Comparison of ENCODE assay signal across 1 cellular context in the genomic region with DNA sequence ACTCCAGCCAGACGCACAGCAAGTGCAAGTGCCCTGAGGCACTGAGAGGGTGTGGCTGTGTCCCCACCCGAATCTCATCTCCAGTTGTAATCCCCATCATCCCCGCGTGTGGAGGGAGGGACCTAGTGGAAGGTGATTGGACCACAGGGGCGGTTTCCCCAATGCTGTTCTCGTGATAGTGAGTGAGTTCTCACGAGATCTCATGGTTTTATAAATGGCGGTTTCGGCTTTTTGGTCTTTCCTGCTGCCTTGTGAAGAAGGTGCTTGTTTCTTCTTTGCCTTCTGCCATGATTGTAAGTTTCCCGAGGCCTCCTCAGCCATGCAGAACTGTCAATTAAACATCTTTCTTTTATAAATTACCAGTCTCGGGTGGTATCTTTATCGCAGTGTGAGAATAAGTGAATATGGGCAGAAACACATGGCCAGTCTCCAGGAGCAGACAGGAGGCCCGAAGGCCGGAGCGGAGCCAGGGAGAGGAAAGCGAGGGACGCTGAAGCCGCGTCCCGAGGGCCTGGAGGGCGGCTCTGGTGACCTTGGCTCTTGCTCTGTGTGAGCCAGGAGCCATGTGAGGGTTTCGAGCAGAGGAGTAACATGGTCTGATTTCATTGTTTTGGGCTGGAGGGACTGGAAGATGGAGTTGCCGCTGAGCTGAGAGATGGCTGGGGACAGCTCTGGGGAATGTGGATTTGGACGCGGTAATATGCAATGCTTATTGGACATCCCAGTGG.
TF ChIP-seq lines count a peak whose summit lies in the region.

No MANE protein-coding gene starts in this region.

TF ChIP-seq in K562, 482 proteins besides CTCF, POLR2A, EP300 and RAD21 (continued from another document and continues in another):
- TF ChIP-seq MGA (IDR thresholded peaks at IDR 0.05) (peak; percentile 57), ID3 (CRISPR knock-in tag; IDR thresholded peaks at IDR 0.05) (no peak), ID3 (tag; IDR thresholded peaks at IDR 0.05) (peak; percentile 57), KDM1A (IDR thresholded peaks at IDR 0.05) (peak in 1 of 2 experiments; percentile 64; a peak in 1 of 4 replicates), TFAP4 (CRISPR knock-in tag; IDR thresholded peaks at IDR 0.05; ENCODE audit: borderline replicate concordance) (0 out of 2 replicates have a peak, but pooled peaks have one; percentile 18), NCOA1 (IDR thresholded peaks at IDR 0.05; ENCODE audit: low read depth) (no peak), ADNP (tag; IDR thresholded peaks at IDR 0.05) (no peak), CCAR2 (IDR thresholded peaks at IDR 0.05; ENCODE audit: low read depth, low read length) (no peak), NR3C1 (CRISPR knock-in tag; IDR thresholded peaks at IDR 0.05) (no peak), RBM25 (IDR thresholded peaks at IDR 0.05; ENCODE audit: low read depth, low read length, severe bottlenecking) (peak; percentile 81), RBFOX2 (IDR thresholded peaks at IDR 0.05; ENCODE audit: low read depth, low read length) (peak; percentile 48), ZNF785 (CRISPR knock-in tag; IDR thresholded peaks at IDR 0.05) (no peak), CHAMP1 (IDR thresholded peaks at IDR 0.05) (peak; percentile 64; the same call in 1 of the 2 replicates), EP400 (IDR thresholded peaks at IDR 0.05) (peak; percentile 47), TOE1 (IDR thresholded peaks at IDR 0.05; ENCODE audit: borderline replicate concordance) (no peak), TOE1 (CRISPR knock-in tag; IDR thresholded peaks at IDR 0.05; ENCODE audit: borderline replicate concordance, low read depth) (no peak), PBX2 (CRISPR knock-in tag; IDR thresholded peaks at IDR 0.05; ENCODE audit: low read depth) (no peak), PBX2 (tag; conservative IDR thresholded peaks at IDR 0.05; ENCODE audit: low read depth) (no peak), MYC (IDR thresholded peaks at IDR 0.05; ENCODE audit: low read depth, low read length) (peak; percentile 11; the same call in 1 of the 2 replicates), MYC (CRISPR knock-in tag; IDR thresholded peaks at IDR 0.05; ENCODE audit: borderline replicate concordance, low read depth) (no peak), ARHGAP35 (IDR thresholded peaks at IDR 0.05; ENCODE audit: partially characterized antibody) (peak; percentile 83), CREB1 (IDR thresholded peaks at IDR 0.05) (no peak), CREB1 (CRISPR knock-in tag; IDR thresholded peaks at IDR 0.05) (no peak), POLR2B (IDR thresholded peaks at IDR 0.05; ENCODE audit: low read depth, partially characterized antibody) (peak; percentile 45), MIER1 (IDR thresholded peaks at IDR 0.05; ENCODE audit: low read depth) (no peak), ZFX (CRISPR knock-in tag; IDR thresholded peaks at IDR 0.05) (peak; percentile 51; the same call in 1 of the 2 replicates), ZNF263 (CRISPR knock-in tag; IDR thresholded peaks at IDR 0.05; ENCODE audit: borderline replicate concordance) (peak; percentile 94), L3MBTL2 (IDR thresholded peaks at IDR 0.05) (peak; percentile 58; the same call in 1 of the 2 replicates), ZNF408 (CRISPR knock-in tag; IDR thresholded peaks at IDR 0.05; ENCODE audit: low read depth) (no peak), CC2D1A (IDR thresholded peaks at IDR 0.05) (peak; percentile 83), SUPT5H (IDR thresholded peaks at IDR 0.05) (peak; percentile 60), TAF9B (IDR thresholded peaks at IDR 0.05; ENCODE audit: partially characterized antibody) (peak; percentile 74)
- TF ChIP-seq, protein P1, sequence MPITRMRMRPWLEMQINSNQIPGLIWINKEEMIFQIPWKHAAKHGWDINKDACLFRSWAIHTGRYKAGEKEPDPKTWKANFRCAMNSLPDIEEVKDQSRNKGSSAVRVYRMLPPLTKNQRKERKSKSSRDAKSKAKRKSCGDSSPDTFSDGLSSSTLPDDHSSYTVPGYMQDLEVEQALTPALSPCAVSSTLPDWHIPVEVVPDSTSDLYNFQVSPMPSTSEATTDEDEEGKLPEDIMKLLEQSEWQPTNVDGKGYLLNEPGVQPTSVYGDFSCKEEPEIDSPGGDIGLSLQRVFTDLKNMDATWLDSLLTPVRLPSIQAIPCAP (CRISPR knock-in tag; IDR thresholded peaks at IDR 0.05; ENCODE audit: borderline replicate concordance): peak; percentile 30; the same call in 1 of the 2 replicates
- TF ChIP-seq, protein P2, sequence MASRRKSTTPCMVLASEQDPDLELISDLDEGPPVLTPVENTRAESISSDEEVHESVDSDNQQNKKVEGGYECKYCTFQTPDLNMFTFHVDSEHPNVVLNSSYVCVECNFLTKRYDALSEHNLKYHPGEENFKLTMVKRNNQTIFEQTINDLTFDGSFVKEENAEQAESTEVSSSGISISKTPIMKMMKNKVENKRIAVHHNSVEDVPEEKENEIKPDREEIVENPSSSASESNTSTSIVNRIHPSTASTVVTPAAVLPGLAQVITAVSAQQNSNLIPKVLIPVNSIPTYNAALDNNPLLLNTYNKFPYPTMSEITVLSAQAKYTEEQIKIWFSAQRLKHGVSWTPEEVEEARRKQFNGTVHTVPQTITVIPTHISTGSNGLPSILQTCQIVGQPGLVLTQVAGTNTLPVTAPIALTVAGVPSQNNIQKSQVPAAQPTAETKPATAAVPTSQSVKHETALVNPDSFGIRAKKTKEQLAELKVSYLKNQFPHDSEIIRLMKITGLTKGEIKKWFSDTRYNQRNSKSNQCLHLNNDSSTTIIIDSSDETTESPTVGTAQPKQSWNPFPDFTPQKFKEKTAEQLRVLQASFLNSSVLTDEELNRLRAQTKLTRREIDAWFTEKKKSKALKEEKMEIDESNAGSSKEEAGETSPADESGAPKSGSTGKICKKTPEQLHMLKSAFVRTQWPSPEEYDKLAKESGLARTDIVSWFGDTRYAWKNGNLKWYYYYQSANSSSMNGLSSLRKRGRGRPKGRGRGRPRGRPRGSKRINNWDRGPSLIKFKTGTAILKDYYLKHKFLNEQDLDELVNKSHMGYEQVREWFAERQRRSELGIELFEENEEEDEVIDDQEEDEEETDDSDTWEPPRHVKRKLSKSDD (conservative IDR thresholded peaks at IDR 0.05; ENCODE audit: low read length): 0 out of 2 replicates have a peak, but pooled peaks have one; percentile 32
